In genomic region chr4:147056951-147057630, GRCh38 we compare ENCODE assay signal across 9 cellular contexts.
DNase-seq lines count a peak whose midpoint lies in the region; ATAC-seq and TF ChIP-seq lines count a peak whose summit lies in the region.
"Had no signal": no experiment of that assay in that cellular context is flagged by ENCODE, and none has a peak within 500 bp of the region (broad histone marks: within the 10 kb centered on the region; RNA-seq: fewer than 3 reads in every experiment).

No MANE protein-coding gene starts in this region.

- peak overlapping the region; percentile 60 for H2AFZ ChIP-seq in SU-DHL-6 (ENCODE audit: low read depth, low read length, severe bottlenecking)

- no peaks in the 10 kb centered on the region for H3K36me3 ChIP-seq in SU-DHL-6 (ENCODE audit: low read length)
- H3K36me3 ChIP-seq in thymus (ENCODE audit: control insufficient read depth, insufficient read depth), result no peaks in the 10 kb centered on the region
- H3K36me3 ChIP-seq: WERI-Rb-1 had no signal

- no peaks in the 10 kb centered on the region for H3K4me1 ChIP-seq in thymus (ENCODE audit: control insufficient read depth, insufficient read depth, low read length)

- no peaks in the 10 kb centered on the region for H3K79me2 ChIP-seq in SU-DHL-6 (ENCODE audit: insufficient read depth, low read length)

- peak overlapping the region; percentile 70 for H3K27ac Mint-ChIP-seq in activated CD8-positive, alpha-beta memory T cell treated with anti-CD3 and anti-CD28 coated beads, Interleukin-2, amount 10 ng/mL, durations not matched to agents 7 days and 5 days

- H3K27me3 Mint-ChIP-seq in activated CD8-positive, alpha-beta memory T cell treated with anti-CD3 and anti-CD28 coated beads, Interleukin-2, amount 10 ng/mL, durations not matched to agents 7 days and 5 days, result no peaks in the 10 kb centered on the region

- H3K9ac ChIP-seq in SU-DHL-6 (ENCODE audit: low read length), result peak overlapping the region; percentile 30

- CTCF ChIA-PET in activated CD8-positive, alpha-beta memory T cell treated with anti-CD3 and anti-CD28 coated beads, Interleukin-2, amount 10 ng/mL, durations not matched to agents 7 days and 5 days (lab: Charles Lee), result no interaction called here

- no peaks in the 10 kb centered on the region for H3K9me3 Mint-ChIP-seq in activated CD8-positive, alpha-beta memory T cell treated with anti-CD3 and anti-CD28 coated beads, Interleukin-2, amount 10 ng/mL, durations not matched to agents 7 days and 5 days (ENCODE audit: low read depth)

- H3K27ac ChIP-seq in SU-DHL-6 (ENCODE audit: low read depth, low read length) (no peak overlapping the region), thymus (ENCODE audit: low read depth) (no peak overlapping the region)
- H3K27ac ChIP-seq: WERI-Rb-1 had no signal

- H3K9me2 ChIP-seq in SU-DHL-6 (replicated peaks; ENCODE audit: insufficient read depth, low read length), result no peaks in the 10 kb centered on the region

- peak overlapping the region; percentile 63 for H3K4me3 Mint-ChIP-seq in activated CD8-positive, alpha-beta memory T cell treated with anti-CD3 and anti-CD28 coated beads, Interleukin-2, amount 10 ng/mL, durations not matched to agents 7 days and 5 days

- peak overlapping the region; percentile 33 for H3K4me3 ChIP-seq in SU-DHL-6 (ENCODE audit: insufficient read depth, low read length, poor library complexity, severe bottlenecking)
- peak overlapping the region; percentile 19 for H3K4me3 ChIP-seq in thymus (ENCODE audit: low read length)

- 69% methylated on average over 3 of the region's 3 CpGs for WGBS in thymus

- H3K9me3 ChIP-seq in SU-DHL-6 (ENCODE audit: insufficient read depth, low read length) (no peaks in the 10 kb centered on the region), thymus (ENCODE audit: control insufficient read depth) (no peaks in the 10 kb centered on the region)

- H4K20me1 ChIP-seq in SU-DHL-6 (ENCODE audit: low read depth, low read length), result no peaks in the 10 kb centered on the region

- H3K36me3 Mint-ChIP-seq in activated CD8-positive, alpha-beta memory T cell treated with anti-CD3 and anti-CD28 coated beads, Interleukin-2, amount 10 ng/mL, durations not matched to agents 7 days and 5 days, result peaks cover 2% of the 10 kb centered on the region

- peak overlapping the region; percentile 71 for H3K4me2 ChIP-seq in SU-DHL-6 (ENCODE audit: low read depth, low read length, poor library complexity, severe bottlenecking)

- DNase-seq in activated CD8-positive, alpha-beta memory T cell treated with anti-CD3 and anti-CD28 coated beads, Interleukin-2, amount 10 ng/mL, durations not matched to agents 7 days and 5 days, result no peak
- DNase-seq in activated CD8-positive, alpha-beta memory T cell treated with anti-CD3 and anti-CD28 coated beads for 24 hours, result no peak
- DNase-seq in glomerular visceral epithelial cell (ENCODE audit: extremely low spot score) (peak; percentile 24), NCI-H446 treated with DMSO at 0.1 percent for 48 hours (lab: John Stamatoyannopoulos, UW) (no peak), NCI-H526 (lab: John Stamatoyannopoulos, UW) (no peak)
- DNase-seq: WERI-Rb-1 had no signal

- peaks cover 10% of the 10 kb centered on the region for H3K4me1 Mint-ChIP-seq in activated CD8-positive, alpha-beta memory T cell treated with anti-CD3 and anti-CD28 coated beads, Interleukin-2, amount 10 ng/mL, durations not matched to agents 7 days and 5 days

- no peaks in the 10 kb centered on the region for H3F3A ChIP-seq in SU-DHL-6 (ENCODE audit: insufficient read depth)

- no peak for TF ChIP-seq CTCF in SU-DHL-6 (IDR thresholded peaks at IDR 0.05; ENCODE audit: insufficient read depth, low read length, poor library complexity, severe bottlenecking)

- no peaks in the 10 kb centered on the region for H3K27me3 ChIP-seq in SU-DHL-6 (ENCODE audit: low read length)
- no peaks in the 10 kb centered on the region for H3K27me3 ChIP-seq in thymus (ENCODE audit: control insufficient read depth, insufficient read depth)

- ATAC-seq in activated CD8-positive, alpha-beta memory T cell treated with anti-CD3 and anti-CD28 coated beads, Interleukin-2, amount 10 ng/mL, durations not matched to agents 7 days and 5 days, result peak; percentile 16
- no peak for ATAC-seq in HG02938 (IDR thresholded peaks at IDR 0.05; ENCODE audit: unreplicated experiment)
